In the genomic region with DNA sequence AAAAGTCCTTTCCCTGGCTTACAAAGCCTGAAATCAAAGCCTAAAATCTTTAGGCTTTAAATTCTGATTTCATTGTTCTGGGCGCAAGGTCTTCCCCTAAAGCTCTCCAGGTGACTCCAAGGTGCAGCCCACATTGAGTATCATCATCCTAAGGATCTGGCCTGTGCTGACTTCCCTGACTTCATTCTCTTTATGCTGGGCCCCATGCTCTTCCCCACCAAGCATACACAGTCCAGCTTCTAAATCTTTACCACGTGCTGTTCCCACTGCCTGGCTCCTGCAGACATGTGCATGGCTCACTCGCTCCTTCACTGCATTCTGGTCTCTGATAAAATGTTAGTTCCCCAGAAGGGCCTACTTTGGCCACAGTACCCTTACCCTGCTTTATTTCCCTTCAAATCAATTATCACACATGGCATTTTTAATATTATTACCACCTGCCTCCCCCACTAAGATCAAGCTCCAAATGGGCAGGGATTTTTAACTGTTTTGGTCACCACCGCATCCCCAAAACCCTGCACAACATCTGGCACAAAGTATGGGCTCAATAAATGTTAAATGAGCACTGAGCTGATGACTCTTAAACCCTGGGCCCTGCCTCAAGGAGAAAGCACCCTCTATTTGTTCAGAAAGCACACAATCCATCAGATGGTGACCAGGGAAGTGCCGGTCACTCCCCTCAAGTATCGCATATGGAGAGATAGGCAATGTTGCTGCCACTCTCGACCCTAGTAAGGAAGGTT, we compare ENCODE assay signal across 1 cellular context.
TF ChIP-seq lines count a peak whose summit lies in the region.

No MANE protein-coding gene starts in this region.

TF ChIP-seq in HepG2, 621 proteins besides CTCF, POLR2A, EP300 and RAD21:
- TF ChIP-seq ZNF292 (CRISPR knock-in tag; IDR thresholded peaks at IDR 0.05; ENCODE audit: borderline replicate concordance, low read depth) (no peak), ZNF761 (CRISPR knock-in tag; conservative IDR thresholded peaks at IDR 0.05) (no peak), HNRNPH1 (optimal IDR thresholded peaks at IDR 0.05; ENCODE audit: low read depth, low read length) (no peak), ZSCAN20 (CRISPR knock-in tag; IDR thresholded peaks at IDR 0.05; ENCODE audit: borderline replicate concordance) (no peak), NR2F6 (IDR thresholded peaks at IDR 0.05) (no peak), NR2F6 (CRISPR knock-in tag; IDR thresholded peaks at IDR 0.05) (no peak), HOXA9 (CRISPR knock-in tag; IDR thresholded peaks at IDR 0.05; ENCODE audit: borderline replicate concordance) (no peak), ZBTB21 (CRISPR knock-in tag; IDR thresholded peaks at IDR 0.05) (no peak), WIZ (CRISPR knock-in tag; IDR thresholded peaks at IDR 0.05) (no peak), ZNF468 (CRISPR knock-in tag; IDR thresholded peaks at IDR 0.05) (no peak), NFRKB (IDR thresholded peaks at IDR 0.05) (no peak), ZNF10 (CRISPR knock-in tag; IDR thresholded peaks at IDR 0.05; ENCODE audit: borderline replicate concordance, low read depth) (no peak)
- TF ChIP-seq, protein P1, sequence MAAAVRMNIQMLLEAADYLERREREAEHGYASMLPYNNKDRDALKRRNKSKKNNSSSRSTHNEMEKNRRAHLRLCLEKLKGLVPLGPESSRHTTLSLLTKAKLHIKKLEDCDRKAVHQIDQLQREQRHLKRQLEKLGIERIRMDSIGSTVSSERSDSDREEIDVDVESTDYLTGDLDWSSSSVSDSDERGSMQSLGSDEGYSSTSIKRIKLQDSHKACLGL (CRISPR knock-in tag; IDR thresholded peaks at IDR 0.05): no peak
- TF ChIP-seq, protein P2, sequence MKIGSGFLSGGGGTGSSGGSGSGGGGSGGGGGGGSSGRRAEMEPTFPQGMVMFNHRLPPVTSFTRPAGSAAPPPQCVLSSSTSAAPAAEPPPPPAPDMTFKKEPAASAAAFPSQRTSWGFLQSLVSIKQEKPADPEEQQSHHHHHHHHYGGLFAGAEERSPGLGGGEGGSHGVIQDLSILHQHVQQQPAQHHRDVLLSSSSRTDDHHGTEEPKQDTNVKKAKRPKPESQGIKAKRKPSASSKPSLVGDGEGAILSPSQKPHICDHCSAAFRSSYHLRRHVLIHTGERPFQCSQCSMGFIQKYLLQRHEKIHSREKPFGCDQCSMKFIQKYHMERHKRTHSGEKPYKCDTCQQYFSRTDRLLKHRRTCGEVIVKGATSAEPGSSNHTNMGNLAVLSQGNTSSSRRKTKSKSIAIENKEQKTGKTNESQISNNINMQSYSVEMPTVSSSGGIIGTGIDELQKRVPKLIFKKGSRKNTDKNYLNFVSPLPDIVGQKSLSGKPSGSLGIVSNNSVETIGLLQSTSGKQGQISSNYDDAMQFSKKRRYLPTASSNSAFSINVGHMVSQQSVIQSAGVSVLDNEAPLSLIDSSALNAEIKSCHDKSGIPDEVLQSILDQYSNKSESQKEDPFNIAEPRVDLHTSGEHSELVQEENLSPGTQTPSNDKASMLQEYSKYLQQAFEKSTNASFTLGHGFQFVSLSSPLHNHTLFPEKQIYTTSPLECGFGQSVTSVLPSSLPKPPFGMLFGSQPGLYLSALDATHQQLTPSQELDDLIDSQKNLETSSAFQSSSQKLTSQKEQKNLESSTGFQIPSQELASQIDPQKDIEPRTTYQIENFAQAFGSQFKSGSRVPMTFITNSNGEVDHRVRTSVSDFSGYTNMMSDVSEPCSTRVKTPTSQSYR (CRISPR knock-in tag; IDR thresholded peaks at IDR 0.05; ENCODE audit: borderline replicate concordance): no peak
